ENCODE assay signal across 1 cellular context in genomic region chr9:6941527-6941926, GRCh38.
TF ChIP-seq lines count a peak whose summit lies in the region.

No MANE protein-coding gene starts in this region.

TF ChIP-seq in GM23338, 12 proteins besides CTCF, POLR2A, EP300 and RAD21 (continued from another document):
- TF ChIP-seq, protein P1, sequence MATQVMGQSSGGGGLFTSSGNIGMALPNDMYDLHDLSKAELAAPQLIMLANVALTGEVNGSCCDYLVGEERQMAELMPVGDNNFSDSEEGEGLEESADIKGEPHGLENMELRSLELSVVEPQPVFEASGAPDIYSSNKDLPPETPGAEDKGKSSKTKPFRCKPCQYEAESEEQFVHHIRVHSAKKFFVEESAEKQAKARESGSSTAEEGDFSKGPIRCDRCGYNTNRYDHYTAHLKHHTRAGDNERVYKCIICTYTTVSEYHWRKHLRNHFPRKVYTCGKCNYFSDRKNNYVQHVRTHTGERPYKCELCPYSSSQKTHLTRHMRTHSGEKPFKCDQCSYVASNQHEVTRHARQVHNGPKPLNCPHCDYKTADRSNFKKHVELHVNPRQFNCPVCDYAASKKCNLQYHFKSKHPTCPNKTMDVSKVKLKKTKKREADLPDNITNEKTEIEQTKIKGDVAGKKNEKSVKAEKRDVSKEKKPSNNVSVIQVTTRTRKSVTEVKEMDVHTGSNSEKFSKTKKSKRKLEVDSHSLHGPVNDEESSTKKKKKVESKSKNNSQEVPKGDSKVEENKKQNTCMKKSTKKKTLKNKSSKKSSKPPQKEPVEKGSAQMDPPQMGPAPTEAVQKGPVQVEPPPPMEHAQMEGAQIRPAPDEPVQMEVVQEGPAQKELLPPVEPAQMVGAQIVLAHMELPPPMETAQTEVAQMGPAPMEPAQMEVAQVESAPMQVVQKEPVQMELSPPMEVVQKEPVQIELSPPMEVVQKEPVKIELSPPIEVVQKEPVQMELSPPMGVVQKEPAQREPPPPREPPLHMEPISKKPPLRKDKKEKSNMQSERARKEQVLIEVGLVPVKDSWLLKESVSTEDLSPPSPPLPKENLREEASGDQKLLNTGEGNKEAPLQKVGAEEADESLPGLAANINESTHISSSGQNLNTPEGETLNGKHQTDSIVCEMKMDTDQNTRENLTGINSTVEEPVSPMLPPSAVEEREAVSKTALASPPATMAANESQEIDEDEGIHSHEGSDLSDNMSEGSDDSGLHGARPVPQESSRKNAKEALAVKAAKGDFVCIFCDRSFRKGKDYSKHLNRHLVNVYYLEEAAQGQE (IDR thresholded peaks at IDR 0.05; ENCODE audit: unreplicated experiment) = no peak
- TF ChIP-seq EZH2phosphoT487 (IDR thresholded peaks at IDR 0.05; ENCODE audit: unreplicated experiment) (no peak), ZNF462 (CRISPR knock-in tag; IDR thresholded peaks at IDR 0.05) (no peak), CREB1 (CRISPR knock-in tag; IDR thresholded peaks at IDR 0.05; ENCODE audit: low read depth) (no peak), POLR2AphosphoS5 (IDR thresholded peaks at IDR 0.05; ENCODE audit: low read depth) (no peak), ZNF331 (CRISPR knock-in tag; IDR thresholded peaks at IDR 0.05; ENCODE audit: low read depth) (no peak)
TF ChIP-seq in GM23338: peak in this region for 0.
